In the genomic region with DNA sequence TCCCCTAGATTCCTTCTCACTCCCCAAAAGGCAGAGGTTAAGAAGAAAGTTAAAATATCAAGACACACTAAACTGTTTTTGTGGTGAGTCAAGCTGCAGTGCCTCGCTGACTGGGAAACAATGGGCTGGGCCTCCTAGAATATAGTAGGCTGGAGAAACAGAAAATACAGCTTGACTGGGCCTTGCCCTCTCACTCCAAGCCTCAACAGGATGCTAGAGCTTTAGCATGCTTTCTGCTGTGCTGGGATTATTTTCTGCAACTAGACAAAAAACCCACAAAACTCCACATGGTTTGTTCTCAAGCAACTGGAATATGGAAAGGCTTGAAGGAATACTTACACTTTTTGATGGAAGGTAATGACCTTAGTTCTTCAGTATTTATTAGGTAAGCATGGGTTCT, we compare ENCODE assay signal across 8 cellular contexts. TPM values are rescaled to one million over a fixed set of nuclear protein-coding genes. Genes with fewer than 3 reads are reported as not detected.
DNase-seq lines count a peak whose midpoint lies in the region; ATAC-seq and TF ChIP-seq lines count a peak whose summit lies in the region.

No MANE protein-coding gene starts in this region.

- no peaks in the 10 kb centered on the region for H3K27me3 ChIP-seq in BLaER1 treated with 17β-estradiol and CSF1 and Interleukin-3, amounts not matched to agents 10 nM and 100 nM
- H3K27me3 ChIP-seq in esophagus squamous epithelium, result no peaks in the 10 kb centered on the region
- no peaks in the 10 kb centered on the region for H3K27me3 ChIP-seq in neuronal stem cell (ENCODE audit: control insufficient read depth in 3 of 3, insufficient read depth in 3 of 3, low read depth in 1 of 3, low read length in 3 of 3)

- no peak overlapping the region for H2BK5ac ChIP-seq in neuronal stem cell (ENCODE audit: low read length)

- no peak overlapping the region for H2AK5ac ChIP-seq in neuronal stem cell (ENCODE audit: low read depth, low read length)

- H3K9me3 ChIP-seq in BLaER1 treated with 17β-estradiol and CSF1 and Interleukin-3, amounts not matched to agents 10 nM and 100 nM (replicated peaks in 1 of 11), result no peaks in the 10 kb centered on the region
- no peaks in the 10 kb centered on the region for H3K9me3 ChIP-seq in esophagus squamous epithelium
- no peaks in the 10 kb centered on the region for H3K9me3 ChIP-seq in neuronal stem cell (replicated peaks in 1 of 2; ENCODE audit: control insufficient read depth in 2 of 2, insufficient read depth in 1 of 2, low read depth in 1 of 2, low read length in 2 of 2)

- peaks cover 42 to 97% (median 66%) of the 10 kb centered on the region in 10 experiments for H3K4me1 ChIP-seq in BLaER1 treated with 17β-estradiol and CSF1 and Interleukin-3, amounts not matched to agents 10 nM and 100 nM
- peaks cover 70 to 98% (median 85%) of the 10 kb centered on the region in 3 donors for H3K4me1 ChIP-seq in esophagus squamous epithelium
- peaks cover 16 to 27% of the 10 kb centered on the region in 2 donors for H3K4me1 ChIP-seq in neuronal stem cell (ENCODE audit: control insufficient read depth in 2 of 2, insufficient read depth in 1 of 2, low read depth in 1 of 2, low read length in 2 of 2)

- H3K4me2 ChIP-seq in BLaER1 treated with 17β-estradiol and CSF1 and Interleukin-3, amounts not matched to agents 10 nM and 100 nM, result peak overlapping the region in 6 of 11 experiments; percentile 11 to 75 (median 54); a peak in 9 of 22 replicates
- no peak overlapping the region for H3K4me2 ChIP-seq in neuronal stem cell (ENCODE audit: insufficient read depth, low read length, poor library complexity, severe bottlenecking)

- ATAC-seq in GM18517 (IDR thresholded peaks at IDR 0.05; ENCODE audit: unreplicated experiment), result no peak
- no peak for ATAC-seq in GM19467 (IDR thresholded peaks at IDR 0.05; ENCODE audit: unreplicated experiment)

- peak overlapping the region; percentile 57 for H2AFZ ChIP-seq in neuronal stem cell (ENCODE audit: low read length)

- H3K14ac ChIP-seq in neuronal stem cell (ENCODE audit: low read length), result no peak overlapping the region

- TF ChIP-seq CTCF in esophagus squamous epithelium (IDR thresholded peaks at IDR 0.05), result no peak

- H3K23ac ChIP-seq in neuronal stem cell (ENCODE audit: low read depth, low read length, poor library complexity), result no peak overlapping the region

- no peaks in the 10 kb centered on the region for H3K79me1 ChIP-seq in neuronal stem cell (ENCODE audit: low read depth, low read length)

- intact Hi-C loops in esophagus squamous epithelium (cut with DNase I), result no loop called here

- no peak overlapping the region for H4K8ac ChIP-seq in neuronal stem cell (ENCODE audit: low read depth, low read length)

- H2BK120ac ChIP-seq in neuronal stem cell (ENCODE audit: low read depth, low read length), result no peak overlapping the region

- H4K20me1 ChIP-seq in BLaER1 treated with 17β-estradiol and CSF1 and Interleukin-3, amounts not matched to agents 10 nM and 100 nM, result peaks cover 81 to 100% (median 98%) of the 10 kb centered on the region in 11 experiments; a peak in 21 of 22 replicates

- WGBS in esophagus squamous epithelium, 2 donors, result 11% methylated on average over 1 of the region's 1 CpG; no CpG with 5 or more reads in 1 of the 2 donors
- whole genome bisulfite sequencing in neuronal stem cell (ENCODE audit: extremely low coverage in 2 of 2, insufficient read length in 2 of 2, insufficient replicate concordance in 1 of 2), 2 donors, result no CpG with 5 or more reads among the region's 1 CpG

- no peak overlapping the region for H3K4me3 ChIP-seq in BLaER1 treated with 17β-estradiol and CSF1 and Interleukin-3, amounts not matched to agents 10 nM and 100 nM
- H3K4me3 ChIP-seq in esophagus squamous epithelium, result peak overlapping the region in 3 of 4 donors; percentile 8 to 39 (median 17)
- peak overlapping the region in 1 of 2 donors; percentile 39 for H3K4me3 ChIP-seq in neuronal stem cell (ENCODE audit: low read length in 2 of 2)

- H3K27ac ChIP-seq in BLaER1 treated with 17β-estradiol and CSF1 and Interleukin-3, amounts not matched to agents 10 nM and 100 nM, result peak overlapping the region in 2 of 11 experiments; percentile 29 to 38; a peak in 3 of 22 replicates
- peak overlapping the region; percentile 73 to 92 (median 92) for H3K27ac ChIP-seq in esophagus squamous epithelium
- H3K27ac ChIP-seq in neuronal stem cell (replicated peaks; ENCODE audit: low read length), result peak overlapping the region; percentile 78

- H2BK12ac ChIP-seq in neuronal stem cell (ENCODE audit: low read length), result no peak overlapping the region

- no peak overlapping the region for H4K91ac ChIP-seq in neuronal stem cell (ENCODE audit: low read depth, low read length, poor library complexity)

- H3K36me3 ChIP-seq in BLaER1 treated with 17β-estradiol and CSF1 and Interleukin-3, amounts not matched to agents 10 nM and 100 nM, result peaks cover 0 to 44% (median 8%) of the 10 kb centered on the region in 11 experiments; a peak in 8 of 22 replicates
- H3K36me3 ChIP-seq in esophagus squamous epithelium, result no peaks in the 10 kb centered on the region
- no peaks in the 10 kb centered on the region for H3K36me3 ChIP-seq in neuronal stem cell (replicated peaks in 1 of 2; ENCODE audit: control insufficient read depth in 2 of 2, insufficient read depth in 2 of 2, low read length in 2 of 2)

- no peak overlapping the region for H3K18ac ChIP-seq in neuronal stem cell (ENCODE audit: low read length)

- peak; percentile 72 for DNase-seq in RPMI7951 (ENCODE audit: low read depth)
- no peak for DNase-seq in esophagus squamous epithelium (lab: John Stamatoyannopoulos, UW)
- no peak for DNase-seq in neuronal stem cell (ENCODE audit: low spot score)
- DNase-seq in NCI-H1092 treated with DMSO at 0.1 percent for 48 hours (lab: John Stamatoyannopoulos, UW), result no peak
- no peak for DNase-seq in cerebellum (ENCODE audit: low spot score)

- no peak overlapping the region; a peak in 1 of 22 replicates for H3K9ac ChIP-seq in BLaER1 treated with 17β-estradiol and CSF1 and Interleukin-3, amounts not matched to agents 10 nM and 100 nM
- peak overlapping the region; percentile 44 for H3K9ac ChIP-seq in neuronal stem cell (ENCODE audit: low read depth, low read length, poor library complexity)

- TF ChIP-seq POLR2A in esophagus squamous epithelium (IDR thresholded peaks at IDR 0.05), result peak in 1 of 4 donors; percentile 16

- H2BK15ac ChIP-seq in neuronal stem cell (ENCODE audit: low read length), result no peak overlapping the region

- no peak overlapping the region for H3K4ac ChIP-seq in neuronal stem cell (ENCODE audit: low read length)

RNA-seq across cellular contexts. Expression of gene FOXO3, which starts 27.9 kb away (rescaled TPM):
- total RNA-seq in RPMI7951 (2014; rRNA removed; shearing (Covaris generic)), result 16.2 and 19.0 TPM in 2 replicates
- total RNA-seq in esophagus squamous epithelium, result 10 to 100 TPM; 30.3 to 80.7 (median 34.3) TPM
- polyA plus RNA-seq in neuronal stem cell (2013, experiment 1 of 2), result 15.5 TPM
- 16.5 TPM for polyA plus RNA-seq in neuronal stem cell (2013, experiment 2 of 2)
- 51.9 TPM for total RNA-seq in cerebellum

Comparison
In these comparisons a context has a peak if more than half of its experiments do, and no peak if none do; other contexts are left out.
1. H3K4me3 ChIP-seq: peak in esophagus squamous epithelium (3 of 4); none in BLaER1 treated with 17β-estradiol and CSF1 and Interleukin-3, amounts not matched to agents 10 nM and 100 nM (0 of 10).